27 cellular contexts compared by ENCODE assay signal in the genomic region with DNA sequence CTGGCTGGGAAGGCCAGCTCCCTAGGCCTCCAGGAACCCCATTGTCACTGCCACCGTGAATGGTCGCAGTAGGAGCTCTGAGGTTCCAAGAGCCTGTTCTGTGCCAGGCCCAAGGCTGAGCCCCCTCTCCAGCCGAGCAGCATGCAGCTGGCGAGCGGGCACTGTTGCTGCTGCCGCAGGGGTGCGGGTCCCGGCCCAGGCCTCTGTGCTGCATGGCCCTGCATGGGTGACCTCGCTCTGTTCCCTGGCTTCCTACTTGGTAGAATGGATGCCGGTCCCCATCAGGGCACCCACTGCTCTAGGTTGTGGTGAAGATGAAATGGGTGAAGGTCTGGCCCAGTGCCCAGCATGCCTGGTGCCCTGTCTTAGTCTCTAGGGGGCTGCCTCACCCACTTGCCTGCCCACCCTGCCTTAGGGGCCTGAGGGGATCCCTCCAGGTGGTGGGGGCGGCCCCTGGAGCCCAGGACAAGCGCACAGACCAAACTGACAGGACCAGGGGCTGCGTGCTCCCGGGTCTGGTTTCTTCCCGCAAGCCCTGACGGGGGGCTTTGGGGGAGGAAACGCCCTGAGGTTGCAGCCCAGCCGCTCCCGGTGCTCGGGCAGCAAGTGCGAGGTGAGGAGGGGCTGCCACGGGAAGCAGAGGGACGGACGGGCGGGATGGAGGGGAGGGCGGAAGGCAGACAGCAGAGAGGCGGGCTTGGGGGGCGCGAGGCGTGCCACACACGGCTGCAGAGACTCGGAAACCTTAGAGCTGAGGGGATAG.
"Had no signal": no experiment of that assay in that cellular context is flagged by ENCODE, and none has a peak within 500 bp of the region (broad histone marks: within the 10 kb centered on the region; RNA-seq: fewer than 3 reads in every experiment).

No MANE protein-coding gene starts in this region.

- H3K27me3 ChIP-seq: adrenal gland, ascending aorta, brain microvascular endothelial cell, colonic mucosa, dorsolateral prefrontal cortex, spleen, testis, vagina had no signal

- H3K4me3 Mint-ChIP-seq: activated CD8-positive, alpha-beta T cell treated with anti-CD3 and anti-CD28 coated beads, Interleukin-2, amount 10 ng/mL, durations not matched to agents 7 days and 5 days; activated naive CD8-positive, alpha-beta T cell; effector memory CD8-positive, alpha-beta T cell; natural killer cell; type B pancreatic cell had no signal

- DNase-seq: activated CD4-positive, alpha-beta T cell treated with anti-CD3 and anti-CD28 coated beads for 1 hour; activated CD4-positive, alpha-beta T cell treated with anti-CD3 and anti-CD28 coated beads, Interleukin-2, amount 50 U/mL, for 1 hour; activated CD8-positive, alpha-beta T cell treated with anti-CD3 and anti-CD28 coated beads, Interleukin-2, amount 10 ng/mL, durations not matched to agents 7 days and 5 days; activated gamma-delta T cell treated with Interleukin-2 at 50 U/mL for 16 hours; adrenal gland; brain microvascular endothelial cell; colonic mucosa; dorsolateral prefrontal cortex; effector memory CD8-positive, alpha-beta T cell; foreskin melanocyte; hippocampal formation; left ventricle myocardium superior; mammary epithelial cell; midbrain; natural killer cell; retina; spleen; stimulated activated CD4-positive, alpha-beta T cell treated with anti-CD3 and anti-CD28 coated beads, Interleukin-4, amount 100 ng/mL, for 4 hours; T-helper 9 cell; testis had no signal

- FAIRE-seq: endothelial cell of umbilical vein had no signal

- ATAC-seq: activated CD8-positive, alpha-beta T cell treated with anti-CD3 and anti-CD28 coated beads, Interleukin-2, amount 10 ng/mL, durations not matched to agents 7 days and 5 days; effector memory CD8-positive, alpha-beta T cell; esophagus mucosa; left ventricle myocardium superior; natural killer cell had no signal

- H3K9me3 ChIP-seq: adrenal gland, ascending aorta, colonic mucosa, spleen, testis, vagina had no signal

- H3K9me3 Mint-ChIP-seq: effector memory CD8-positive, alpha-beta T cell; natural killer cell; type B pancreatic cell had no signal

- H3K36me3 Mint-ChIP-seq: natural killer cell had no signal

- H3K4me1 ChIP-seq: adrenal gland, ascending aorta, colonic mucosa, vagina had no signal

- H3K4me3 ChIP-seq: adrenal gland, ascending aorta, colonic mucosa, dorsolateral prefrontal cortex, spleen, testis, vagina had no signal

- H3K27ac ChIP-seq: adrenal gland, ascending aorta, brain microvascular endothelial cell, colonic mucosa, dorsolateral prefrontal cortex, spleen, testis, vagina had no signal

- H3K27me3 Mint-ChIP-seq: activated naive CD8-positive, alpha-beta T cell; effector memory CD8-positive, alpha-beta T cell; progenitor cell of endocrine pancreas; type B pancreatic cell had no signal

- H3K27ac Mint-ChIP-seq: activated naive CD8-positive, alpha-beta T cell; natural killer cell; progenitor cell of endocrine pancreas; type B pancreatic cell had no signal
